ENCODE assay signal across 8 cellular contexts in the genomic region with DNA sequence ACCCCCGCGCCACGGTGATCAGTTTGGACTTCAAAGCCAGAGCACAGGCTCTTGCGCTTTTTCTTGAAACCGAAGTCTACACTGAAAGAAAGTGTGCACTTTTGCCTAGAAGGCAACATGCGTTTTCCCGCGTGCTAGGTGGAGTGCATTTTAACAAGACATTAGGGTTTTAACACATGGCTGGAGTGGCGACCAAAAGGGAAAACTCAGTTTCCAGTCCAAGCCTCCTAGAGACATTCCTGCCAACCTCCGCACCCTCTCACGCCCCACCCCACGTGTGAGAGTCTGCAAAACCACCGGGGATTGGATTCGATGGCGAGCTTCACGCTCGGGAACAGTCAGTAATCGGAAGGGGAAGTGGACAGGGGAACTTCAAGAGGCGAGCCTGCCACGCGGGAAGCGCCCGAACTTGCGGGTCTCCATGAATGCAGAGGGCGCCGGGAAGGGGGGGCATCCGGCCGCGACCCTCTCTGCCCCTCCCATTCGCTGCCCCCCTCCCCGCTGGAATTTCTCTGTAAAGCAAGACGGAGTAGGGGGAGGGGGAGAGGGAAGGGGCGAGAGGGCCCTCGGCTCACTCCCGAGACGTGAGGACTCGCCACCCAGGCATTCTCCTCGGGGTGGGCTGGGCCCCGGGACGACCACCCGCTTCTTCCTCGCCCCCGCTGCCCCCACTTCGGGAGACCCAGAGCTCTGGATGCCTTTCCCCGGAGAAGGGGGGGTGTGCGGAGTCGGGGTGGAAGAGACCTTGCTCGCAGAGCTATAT. TPM values are rescaled to one million over a fixed set of nuclear protein-coding genes. Genes with fewer than 3 reads are reported as not detected.
DNase-seq lines count a peak whose midpoint lies in the region; ATAC-seq and TF ChIP-seq lines count a peak whose summit lies in the region.

No MANE protein-coding gene starts in this region.

- H3K4me3 ChIP-seq in ACC112 (ENCODE audit: low read depth, low read length) (peak overlapping the region; percentile 98), HUES64 (ENCODE audit: low read length) (peak overlapping the region; percentile 96), fibroblast of pulmonary artery (replicated peaks; ENCODE audit: low read depth, low read length) (peak overlapping the region; percentile 47), neutrophil (ENCODE audit: low read depth in 1 of 2, low read length in 1 of 2) (peak overlapping the region; percentile 91 to 94)

- H3K27ac ChIP-seq in ACC112 (ENCODE audit: low read depth, low read length) = no peak overlapping the region
- H3K27ac ChIP-seq in HUES64 (ENCODE audit: low read depth, low read length) = no peak overlapping the region
- H3K27ac ChIP-seq in neutrophil = peak overlapping the region; percentile 82

- no peak for ATAC-seq in GM21786 (IDR thresholded peaks at IDR 0.05; ENCODE audit: unreplicated experiment)
- no peak for ATAC-seq in HG03095 (IDR thresholded peaks at IDR 0.05; ENCODE audit: unreplicated experiment)
- ATAC-seq in GM21619 (IDR thresholded peaks at IDR 0.05; ENCODE audit: unreplicated experiment) = no peak

- H3K9ac ChIP-seq in HUES64 (ENCODE audit: low read depth, low read length) = peak overlapping the region; percentile 54; the same call in 1 of the 2 replicates

- H3K27me3 ChIP-seq in ACC112 (ENCODE audit: insufficient read depth, low read length) (peaks cover 55% of the 10 kb centered on the region), HUES64 (ENCODE audit: insufficient read depth, low read length) (peaks cover 72% of the 10 kb centered on the region), neutrophil (peaks cover 28% of the 10 kb centered on the region)

- H3K79me2 ChIP-seq in ACC112 (ENCODE audit: control insufficient read depth, insufficient read depth, low read length, unreplicated experiment) = peaks cover 14% of the 10 kb centered on the region

- TF ChIP-seq CTCF in fibroblast of pulmonary artery (IDR thresholded peaks at IDR 0.05; ENCODE audit: low read length, missing control alignments) = no peak
- no peak for TF ChIP-seq CTCF in neutrophil (IDR thresholded peaks at IDR 0.05)

- H3K36me3 ChIP-seq in ACC112 (ENCODE audit: insufficient read depth, low read length) (no peaks in the 10 kb centered on the region), HUES64 (ENCODE audit: insufficient read depth, low read length) (no peaks in the 10 kb centered on the region), neutrophil (no peaks in the 10 kb centered on the region)

- H3K9me3 ChIP-seq in HUES64 (ENCODE audit: insufficient read depth, low read depth, low read length) = no peaks in the 10 kb centered on the region
- H3K9me3 ChIP-seq in neutrophil = no peaks in the 10 kb centered on the region

- peak; percentile 27 for DNase-seq in activated T-helper 1 cell treated with Interleukin-2 at 50 U/mL for 16 hours (ENCODE audit: low read depth)
- peak; percentile 23 for DNase-seq in fibroblast of pulmonary artery (ENCODE audit: low read depth)

- H2AFZ ChIP-seq in ACC112 (ENCODE audit: low read length, unreplicated experiment) = peak overlapping the region; percentile 35

- WGBS in HUES64 = under 1% methylated on average over 44 of the region's 48 CpGs

- H3K4me1 ChIP-seq in ACC112 (ENCODE audit: control insufficient read depth, insufficient read depth, low read length, unreplicated experiment) (peaks cover 6% of the 10 kb centered on the region), HUES64 (ENCODE audit: insufficient read depth, low read length) (peaks cover 17% of the 10 kb centered on the region), neutrophil (ENCODE audit: control insufficient read depth in 1 of 2, insufficient read depth in 1 of 2, low read depth in 1 of 2, low read length in 1 of 2) (peaks cover 53 to 60% of the 10 kb centered on the region in 2 experiments)

RNA-seq across cellular contexts. Expression of a gene that starts 2.7 kb away (rescaled TPM):
- polyA plus RNA-seq in HUES64 (2013, experiment 1 of 2) = 54.8 TPM
- polyA plus RNA-seq in HUES64 (2013, experiment 2 of 2) = 65.7 TPM

RNA-seq across cellular contexts. Expression of a gene that starts 50.2 kb away (rescaled TPM):
- 11.1 TPM for polyA plus RNA-seq in HUES64 (2013, experiment 1 of 2)
- 16.4 TPM for polyA plus RNA-seq in HUES64 (2013, experiment 2 of 2)

Comparison
In these comparisons a context has a peak if more than half of its experiments do, and no peak if none do; other contexts are left out.
1. H3K4me3 ChIP-seq: peak in every context shown above with its lines; median percentile 98 in ACC112; 96 in HUES64; 92 in neutrophil; 47 in fibroblast of pulmonary artery.